Comparison of ENCODE assay signal across 24 cellular contexts in the genomic region with DNA sequence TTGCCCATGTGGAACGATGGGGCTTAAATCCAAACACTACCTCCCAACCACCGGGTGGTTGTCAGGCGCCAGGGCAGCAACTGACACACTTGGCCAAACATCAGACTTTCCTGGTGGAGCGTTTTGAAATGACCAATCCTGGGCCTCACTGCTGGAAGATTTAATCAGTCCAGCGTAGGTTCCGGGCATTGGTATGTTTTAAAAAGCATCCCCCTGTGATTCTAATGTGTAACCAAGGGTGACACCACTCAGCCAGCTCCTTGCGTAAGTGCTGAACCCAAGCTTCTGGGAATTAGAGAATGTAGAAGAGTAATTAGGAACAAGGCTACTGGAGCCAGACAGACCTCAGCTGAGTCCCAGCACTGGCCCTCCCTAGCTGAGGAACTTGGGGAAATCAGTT. TPM values are rescaled to one million over a fixed set of nuclear protein-coding genes. Genes with fewer than 3 reads are reported as not detected.
DNase-seq lines count a peak whose midpoint lies in the region; ATAC-seq and TF ChIP-seq lines count a peak whose summit lies in the region.
"Had no signal": no experiment of that assay in that cellular context is flagged by ENCODE, and none has a peak within 500 bp of the region (broad histone marks: within the 10 kb centered on the region; RNA-seq: fewer than 3 reads in every experiment).

No MANE protein-coding gene starts in this region.

- H4K20me1 ChIP-seq in fibroblast of lung (ENCODE audit: control insufficient read depth, extremely low read depth, insufficient read depth, low read length) = no peaks in the 10 kb centered on the region

- no peaks in the 10 kb centered on the region for H3K4me1 ChIP-seq in fibroblast of lung (ENCODE audit: control insufficient read depth, extremely low read depth, insufficient read depth, low read length)
- H3K4me1 ChIP-seq in lung (ENCODE audit: control insufficient read depth in 2 of 2, insufficient read depth in 2 of 2, low read length in 2 of 2) = no peaks in the 10 kb centered on the region
- H3K4me1 ChIP-seq in subcutaneous abdominal adipose tissue (ENCODE audit: control insufficient read depth in 5 of 5, insufficient read depth in 5 of 5, low read length in 5 of 5) = peaks cover 0 to 42% (median 23%) of the 10 kb centered on the region in 5 donors
- H3K4me1 ChIP-seq: adrenal gland, heart right ventricle, left lung, pancreas, sigmoid colon had no signal

- H3K36me3 ChIP-seq in fibroblast of lung (ENCODE audit: control insufficient read depth, insufficient read depth, low read length) (no peaks in the 10 kb centered on the region), lung (ENCODE audit: control insufficient read depth in 2 of 2, insufficient read depth in 2 of 2, low read length in 2 of 2) (no peaks in the 10 kb centered on the region), subcutaneous abdominal adipose tissue (ENCODE audit: control insufficient read depth in 5 of 5, insufficient read depth in 5 of 5, low read length in 5 of 5) (no peaks in the 10 kb centered on the region)
- H3K36me3 ChIP-seq: adrenal gland, heart right ventricle, left lung, pancreas, sigmoid colon had no signal

- H3K27ac ChIP-seq in fibroblast of lung (ENCODE audit: insufficient read depth, low read length) = no peak overlapping the region
- H3K27ac ChIP-seq in lung (ENCODE audit: low read depth in 1 of 2, low read length in 1 of 2) = no peak overlapping the region
- peak overlapping the region; percentile 69 for H3K27ac ChIP-seq in subcutaneous abdominal adipose tissue (ENCODE audit: low read depth, low read length)
- H3K27ac ChIP-seq: heart right ventricle, left lung, pancreas, sigmoid colon, SK-N-MC had no signal

- no peak overlapping the region for H3K4me2 ChIP-seq in fibroblast of lung (ENCODE audit: extremely low read depth, insufficient read depth, low read length)

- TF ChIP-seq CTCF in fibroblast of lung (conservative IDR thresholded peaks at IDR 0.05 in 1 of 2, IDR thresholded peaks at IDR 0.05 in 1 of 2; ENCODE audit: low read depth in 1 of 2, low read length in 2 of 2) (no peak), lung (IDR thresholded peaks at IDR 0.05; ENCODE audit: control extremely low read depth, extremely low read depth) (no peak)

- no peaks in the 10 kb centered on the region for H3K79me2 ChIP-seq in fibroblast of lung (ENCODE audit: control insufficient read depth, insufficient read depth, low read length)

- 71 to 79% methylated on average over 7 of the region's 7 CpGs for WGBS in lung, 2 donors

- DNase-seq in M059J (ENCODE audit: low read depth) (peak; percentile 83), fibroblast of lung (ENCODE audit: low read depth in 2 of 2) (peak; percentile 9 to 25), lung (ENCODE audit: low spot score) (no peak), cerebellar cortex (ENCODE audit: low spot score) (no peak), DMS79 treated with DMSO at 0.1 percent for 48 hours (lab: John Stamatoyannopoulos, UW) (no peak), NCI-H748 treated with DMSO at 0.1 percent for 48 hours (lab: John Stamatoyannopoulos, UW) (no peak)
- no peak for DNase-seq in effector CD4-positive, alpha-beta T cell
- DNase-seq: activated CD4-positive, alpha-beta T cell treated with anti-CD3 and anti-CD28 coated beads for 36 hours; activated naive CD4-positive, alpha-beta T cell; activated T-cell treated with anti-CD3 and anti-CD28 coated beads, Interleukin-2, amount 50 U/mL, for 4 hours; CD8-positive, alpha-beta memory T cell; heart right ventricle; left lung; midbrain; naive thymus-derived CD8-positive, alpha-beta T cell; NCI-H1694; NCI-H2227 treated with DMSO at 0.1 percent for 48 hours; pancreas; RPMI8226; sigmoid colon; stimulated activated CD4-positive, alpha-beta T cell treated with anti-CD3 and anti-CD28 coated beads, Interleukin-15, amount 100 ng/mL, for 24 hours had no signal

- H3K9ac ChIP-seq in fibroblast of lung (ENCODE audit: insufficient read depth, low read length) (no peak overlapping the region), subcutaneous abdominal adipose tissue (ENCODE audit: low read length in 5 of 5) (no peak overlapping the region)

- no peak overlapping the region for H2AFZ ChIP-seq in fibroblast of lung (ENCODE audit: low read length)

- peak; percentile 11 for ATAC-seq in lung (ENCODE audit: insufficient read depth, low FRiP score)
- ATAC-seq: activated CD4-positive, alpha-beta T cell treated with anti-CD3 and anti-CD28 coated beads for 36 hours; activated T-cell treated with anti-CD3 and anti-CD28 coated beads, Interleukin-2, amount 50 U/mL, for 4 hours; left lung; naive thymus-derived CD8-positive, alpha-beta T cell had no signal

- H3K27me3 ChIP-seq in fibroblast of lung (ENCODE audit: control insufficient read depth, insufficient read depth, low read length) = peaks cover under 1% of the 10 kb centered on the region
- no peaks in the 10 kb centered on the region for H3K27me3 ChIP-seq in lung (ENCODE audit: control insufficient read depth, insufficient read depth)
- H3K27me3 ChIP-seq in subcutaneous abdominal adipose tissue (ENCODE audit: control insufficient read depth in 5 of 5, insufficient read depth in 4 of 5, low read length in 5 of 5) = peaks cover 0 to 4% (median 0%) of the 10 kb centered on the region in 5 donors
- H3K27me3 ChIP-seq: adrenal gland, pancreas, sigmoid colon had no signal

- H3K9me3 ChIP-seq in fibroblast of lung (ENCODE audit: control insufficient read depth, insufficient read depth, low read depth, low read length) (no peaks in the 10 kb centered on the region), lung (ENCODE audit: control insufficient read depth in 2 of 2, insufficient read depth in 1 of 2, low read length in 1 of 2) (no peaks in the 10 kb centered on the region), subcutaneous abdominal adipose tissue (ENCODE audit: control insufficient read depth in 5 of 5, low read length in 5 of 5) (no peaks in the 10 kb centered on the region)
- H3K9me3 ChIP-seq: adrenal gland, heart right ventricle, left lung, pancreas, sigmoid colon had no signal

- H3K4me3 ChIP-seq in fibroblast of lung (replicated peaks in 1 of 4; ENCODE audit: control extremely low read depth in 1 of 4, insufficient read depth in 1 of 4, low read depth in 3 of 4, low read length in 4 of 4) = no peak overlapping the region
- H3K4me3 ChIP-seq in lung = no peak overlapping the region
- H3K4me3 ChIP-seq in subcutaneous abdominal adipose tissue (ENCODE audit: low read depth in 1 of 5, low read length in 5 of 5) = no peak overlapping the region
- H3K4me3 ChIP-seq: adrenal gland, heart right ventricle, left lung, pancreas, sigmoid colon, SK-N-MC had no signal

RNA-seq across cellular contexts. Expression of a gene that starts 44.8 kb away (rescaled TPM):
- 2.0 and 6.4 TPM in 2 replicates for total RNA-seq in M059J (2014; rRNA removed; shearing (Covaris generic))
- total RNA-seq in fibroblast of lung = 4.6 and 5.0 TPM in 2 replicates
- 2.4 and 3.4 TPM in 2 replicates for polyA plus RNA-seq in fibroblast of lung
- 7.6 and 12.8 TPM in 2 replicates for polyA plus RNA-seq in fibroblast of lung (2012)
- polyA minus RNA-seq in fibroblast of lung (ENCODE audit: low replicate concordance) = 5.8 and 11.6 TPM in 2 replicates
- 10 to 100 TPM; 12.9 to 18.8 TPM for total RNA-seq in lung
- polyA plus RNA-seq in lung = 1 to 10 TPM; 7.6 to 9.5 TPM

Comparison
In these comparisons a context has a peak if more than half of its experiments do, and no peak if none do; other contexts are left out.
1. DNase-seq: peak in M059J (single experiment) and fibroblast of lung (2 of 2); none in lung (single experiment), cerebellar cortex (single experiment), DMS79 treated with DMSO at 0.1 percent for 48 hours (single experiment), NCI-H748 treated with DMSO at 0.1 percent for 48 hours (single experiment) and effector CD4-positive, alpha-beta T cell (single experiment).